In the genomic region with DNA sequence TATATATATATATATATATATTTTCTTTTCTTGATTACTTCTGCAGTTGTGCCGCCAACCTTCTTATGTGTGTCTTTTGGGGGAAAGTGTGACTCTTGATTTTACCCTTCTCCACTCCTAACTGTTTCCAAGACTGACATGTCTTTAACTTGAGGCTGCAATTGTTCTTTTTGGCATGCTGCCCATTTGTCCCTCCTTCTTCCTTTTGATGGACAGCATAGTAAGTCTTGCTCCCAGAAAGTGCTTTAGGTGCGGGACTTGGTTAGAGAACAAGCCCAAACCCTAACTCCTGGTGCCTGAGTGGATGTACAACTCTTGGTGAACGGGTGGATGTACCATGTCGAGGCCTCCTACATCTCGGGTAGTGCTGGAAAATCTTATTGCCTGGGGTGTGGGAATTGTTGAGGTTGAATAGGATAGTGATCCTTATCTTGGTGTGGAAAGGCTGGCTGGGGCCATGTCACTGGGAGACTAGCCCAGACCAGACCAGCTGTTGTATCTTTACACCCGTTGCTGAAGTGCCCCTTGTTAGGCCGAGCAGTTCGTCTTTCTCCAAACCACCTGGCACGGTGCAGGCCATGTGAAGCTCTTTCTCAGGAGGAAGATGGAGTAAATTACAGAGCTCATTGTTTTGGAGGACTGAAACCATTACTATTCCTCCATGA, we compare ENCODE assay signal across 16 cellular contexts. TPM values are rescaled to one million over a fixed set of nuclear protein-coding genes. Genes with fewer than 3 reads are reported as not detected.
DNase-seq lines count a peak whose midpoint lies in the region; ATAC-seq, FAIRE-seq and TF ChIP-seq lines count a peak whose summit lies in the region.
"Had no signal": no experiment of that assay in that cellular context is flagged by ENCODE, and none has a peak within 500 bp of the region (broad histone marks: within the 10 kb centered on the region; RNA-seq: fewer than 3 reads in every experiment).

No MANE protein-coding gene starts in this region.

- peaks cover 3% of the 10 kb centered on the region for H3K9me3 Mint-ChIP-seq in WTC11
- H3K9me3 Mint-ChIP-seq in osteocyte (ENCODE audit: unreplicated experiment), result no peaks in the 10 kb centered on the region
- H3K9me3 Mint-ChIP-seq: activated CD8-positive, alpha-beta T cell treated with anti-CD3 and anti-CD28 coated beads for 36 hours had no signal

- H3K9me3 ChIP-seq in HepG2 (ENCODE audit: low read length) (no peaks in the 10 kb centered on the region), thyroid gland (no peaks in the 10 kb centered on the region)

- TF ChIP-seq CTCF in WTC11 (IDR thresholded peaks at IDR 0.05) (no peak), osteocyte (IDR thresholded peaks at IDR 0.05) (no peak), HepG2 (CRISPR knock-in tag; IDR thresholded peaks at IDR 0.05) (no peak), thyroid gland (IDR thresholded peaks at IDR 0.05) (no peak)

- DNase-seq in DMS 273 treated with DMSO at 0.1 percent for 48 hours (lab: John Stamatoyannopoulos, UW) (peak; percentile 77), NCI-H2029 treated with DMSO at 0.1 percent for 48 hours (lab: John Stamatoyannopoulos, UW) (peak; percentile 51), WTC11 (ENCODE audit: low spot score) (no peak), osteocyte (ENCODE audit: extremely low spot score, unreplicated experiment) (no peak), cerebellar nuclear complex (lab: John Stamatoyannopoulos, UW) (no peak), HepG2 (ENCODE audit: low spot score) (no peak), thyroid gland (no peak)
- DNase-seq: activated CD8-positive, alpha-beta T cell treated with anti-CD3 and anti-CD28 coated beads for 36 hours; activated naive CD8-positive, alpha-beta T cell treated with anti-CD3 and anti-CD28 coated beads, Interleukin-2, amount 10 ng/mL, durations not matched to agents 7 days and 5 days; caudate nucleus; DMS79; KBM-7; NCI-H1105 treated with DMSO at 0.1 percent for 48 hours; NCI-H526; stimulated activated CD4-positive, alpha-beta T cell treated with anti-CD3 and anti-CD28 coated beads, Interleukin-4, amount 100 ng/mL, for 4 hours had no signal

- H3K4me1 Mint-ChIP-seq in WTC11, result peaks cover 53% of the 10 kb centered on the region
- peaks cover 68% of the 10 kb centered on the region for H3K4me1 Mint-ChIP-seq in osteocyte (ENCODE audit: unreplicated experiment)
- H3K4me1 Mint-ChIP-seq: activated naive CD8-positive, alpha-beta T cell treated with anti-CD3 and anti-CD28 coated beads, Interleukin-2, amount 10 ng/mL, durations not matched to agents 7 days and 5 days had no signal

- H3K4me3 Mint-ChIP-seq in WTC11 (no peak overlapping the region), osteocyte (ENCODE audit: unreplicated experiment) (no peak overlapping the region)
- H3K4me3 Mint-ChIP-seq: activated CD8-positive, alpha-beta T cell treated with anti-CD3 and anti-CD28 coated beads for 36 hours; activated naive CD8-positive, alpha-beta T cell treated with anti-CD3 and anti-CD28 coated beads, Interleukin-2, amount 10 ng/mL, durations not matched to agents 7 days and 5 days had no signal

- no peak for TF ChIP-seq RAD21 in HepG2 (CRISPR knock-in tag; IDR thresholded peaks at IDR 0.05)

- peaks cover 87% of the 10 kb centered on the region for H3K79me2 ChIP-seq in HepG2 (ENCODE audit: insufficient read depth, low read length)

- H3K4me2 ChIP-seq in HepG2 (ENCODE audit: low read depth, low read length), result no peak overlapping the region

- no peak for FAIRE-seq in HepG2 (lab: Jason Lieb, UNC)

- no peak for TF ChIP-seq POLR2A in HepG2 (IDR thresholded peaks at IDR 0.05; ENCODE audit: insufficient read depth in 1 of 2, low read depth in 2 of 2, low read length in 2 of 2)
- TF ChIP-seq POLR2A in thyroid gland (IDR thresholded peaks at IDR 0.05), result no peak

- H3K27me3 Mint-ChIP-seq in WTC11 (ENCODE audit: low read depth), result no peaks in the 10 kb centered on the region
- H3K27me3 Mint-ChIP-seq in osteocyte (ENCODE audit: unreplicated experiment), result no peaks in the 10 kb centered on the region

- BruUV-seq in HepG2 (replicated peaks; lab: Mats Ljungman, UMichigan), result no TSS peak

- H4K20me1 ChIP-seq in HepG2 (ENCODE audit: insufficient read depth, low read length), result peaks cover 90% of the 10 kb centered on the region

- H3K27ac ChIP-seq in HepG2 (ENCODE audit: extremely low read length, insufficient read depth, low read length) (no peak overlapping the region), thyroid gland (no peak overlapping the region)

- TF ChIP-seq EP300 in HepG2 (IDR thresholded peaks at IDR 0.05; ENCODE audit: low read depth in 2 of 2, low read length in 2 of 2), result no peak
- TF ChIP-seq EP300 in HepG2 (CRISPR knock-in tag; IDR thresholded peaks at IDR 0.05; ENCODE audit: borderline replicate concordance), result no peak

- H3K36me3 Mint-ChIP-seq in WTC11, result peaks cover 62% of the 10 kb centered on the region
- H3K36me3 Mint-ChIP-seq in osteocyte (ENCODE audit: unreplicated experiment), result peaks cover 45% of the 10 kb centered on the region
- H3K36me3 Mint-ChIP-seq: activated naive CD8-positive, alpha-beta T cell treated with anti-CD3 and anti-CD28 coated beads, Interleukin-2, amount 10 ng/mL, durations not matched to agents 7 days and 5 days had no signal

- no peaks in the 10 kb centered on the region for H3K27me3 ChIP-seq in HepG2 (ENCODE audit: control insufficient read depth in 1 of 2, insufficient read depth in 2 of 2, low read length in 2 of 2)
- H3K27me3 ChIP-seq in thyroid gland, result no peaks in the 10 kb centered on the region

- intact Hi-C loops in HepG2 (cut with micrococcal nuclease; ENCODE audit: unreplicated experiment) (no loop called here), thyroid gland (cut with DNase I) (no loop called here)

- POLR2A ChIA-PET in WTC11 (lab: Charles Lee), result interaction anchor here (1.1 kb wide), 1 partner anchor 16 kb away, joined by 3 read pairs; a partner anchor contains a TSS
- POLR2A ChIA-PET in HepG2 (lab: Yijun Ruan, JAX), result interaction anchor here (1.0 kb wide), 1 partner anchor 8 kb away, joined by 3 read pairs; no protein-coding TSS in a partner anchor

- in situ Hi-C loops in HepG2 (cut with HindIII; ENCODE audit: extremely low pct_ligation_motif_present, low pct_unique_long_range_greater_than_20kb), result no loop called here

- peak overlapping the region; percentile 41 for H3K27ac Mint-ChIP-seq in WTC11
- peak overlapping the region; percentile 32 for H3K27ac Mint-ChIP-seq in osteocyte (ENCODE audit: unreplicated experiment)
- H3K27ac Mint-ChIP-seq: activated CD8-positive, alpha-beta T cell treated with anti-CD3 and anti-CD28 coated beads for 36 hours; activated naive CD8-positive, alpha-beta T cell treated with anti-CD3 and anti-CD28 coated beads, Interleukin-2, amount 10 ng/mL, durations not matched to agents 7 days and 5 days had no signal

- H3K9ac ChIP-seq in HepG2 (ENCODE audit: insufficient read depth, low read depth, low read length), result no peak overlapping the region

- H3K36me3 ChIP-seq in HepG2 (replicated peaks in 1 of 2; ENCODE audit: control insufficient read depth in 1 of 2, insufficient read depth in 2 of 2, low read length in 2 of 2) (peaks cover 15 to 54% of the 10 kb centered on the region in 2 experiments), thyroid gland (no peaks in the 10 kb centered on the region)

- H3K4me3 ChIP-seq in HepG2 (replicated peaks in 1 of 3; ENCODE audit: insufficient read depth in 1 of 3, low read depth in 2 of 3, low read length in 3 of 3) (no peak overlapping the region), thyroid gland (replicated peaks in 1 of 3) (no peak overlapping the region)

- CTCF ChIA-PET in WTC11 (lab: Charles Lee), result no interaction called here
- CTCF ChIA-PET in HepG2 (lab: Yijun Ruan, JAX; ENCODE audit: low intra/inter-chr PET ratio, low total read pairs), result no interaction called here

- H3K4me1 ChIP-seq in HepG2 (ENCODE audit: insufficient read depth, low read length), result peaks cover 69% of the 10 kb centered on the region
- H3K4me1 ChIP-seq in thyroid gland, result peaks cover 29 to 45% of the 10 kb centered on the region in 2 donors

- 95% methylated on average over 6 of the region's 9 CpGs for WGBS in HepG2 (ENCODE audit: low lambda C conversion rate)
- WGBS in thyroid gland, 2 donors, result 89 to 90% methylated on average over 9 of the region's 9 CpGs

- ATAC-seq in WTC11 (no peak), HepG2 (no peak), GM18858 (IDR thresholded peaks at IDR 0.05; ENCODE audit: unreplicated experiment) (no peak)
- ATAC-seq: activated CD8-positive, alpha-beta T cell treated with anti-CD3 and anti-CD28 coated beads for 36 hours had no signal

- H2AFZ ChIP-seq in HepG2 (ENCODE audit: low read length), result no peak overlapping the region

TF ChIP-seq in WTC11, 78 proteins besides CTCF, POLR2A, EP300 and RAD21 (continues in another document):
- no peak for TF ChIP-seq ZNF317 (CRISPR knock-in tag; IDR thresholded peaks at IDR 0.05; ENCODE audit: borderline replicate concordance, low read depth)

TF ChIP-seq in HepG2, 621 proteins besides CTCF, POLR2A, EP300 and RAD21 (continues in another document):
- no peak for TF ChIP-seq NPAS2 (CRISPR knock-in tag; IDR thresholded peaks at IDR 0.05; ENCODE audit: borderline replicate concordance)

RNA-seq across cellular contexts. Expression of a gene that starts 16.3 kb away (rescaled TPM):
- total RNA-seq in WTC11 (2021), result 44.5 to 51.4 TPM (median 51.1 TPM) in 3 replicates
- 86.9 and 88.2 TPM in 2 replicates for total RNA-seq in osteocyte
- total RNA-seq in HepG2 (2016; rRNA removed; fragmentation: Illumina TruSeq; extraction: Trizol), result 3.5 and 3.9 TPM in 2 replicates
- total RNA-seq in HepG2 (2016; cell fraction: cytosol; rRNA removed; fragmentation: Illumina TruSeq; extraction: Trizol; ENCODE audit: low read depth), result 0.79 and 0.81 TPM in 2 replicates
- 2.8 and 2.9 TPM in 2 replicates for total RNA-seq in HepG2 (2016; cell fraction: insoluble cytoplasmic fraction; rRNA removed; fragmentation: Illumina TruSeq; extraction: Trizol)
- 2.6 and 2.9 TPM in 2 replicates for total RNA-seq in HepG2 (2016; cell fraction: membrane; rRNA removed; fragmentation: Illumina TruSeq; extraction: Trizol)
- 16.4 and 18.5 TPM in 2 replicates for total RNA-seq in HepG2 (2016; cell fraction: nucleus; rRNA removed; fragmentation: Illumina TruSeq; extraction: Trizol)
- 13.7 and 14.5 TPM in 2 replicates for polyA plus RNA-seq in HepG2 (2011; rRNA removed)
- 3.7 and 4.1 TPM in 2 replicates for polyA plus RNA-seq in HepG2 (2011; cell fraction: cytosol; rRNA removed)
- 43.1 and 52.5 TPM in 2 replicates for polyA plus RNA-seq in HepG2 (2011; cell fraction: nucleus; rRNA removed)
- polyA plus RNA-seq in HepG2 (2012), result 20.4 and 29.8 TPM in 2 replicates
- 0.61 and 0.64 TPM in 2 replicates for polyA plus RNA-seq in HepG2 (2016; cell fraction: cytosol; fragmentation: Illumina TruSeq; extraction: Trizol; ENCODE audit: low read depth)
- 8.5 and 14.1 TPM in 2 replicates for polyA plus RNA-seq in HepG2 (2016; cell fraction: insoluble cytoplasmic fraction; fragmentation: Illumina TruSeq; extraction: Trizol; ENCODE audit: low read depth)
- polyA plus RNA-seq in HepG2 (2016; cell fraction: membrane; fragmentation: Illumina TruSeq; extraction: Trizol; ENCODE audit: low read depth), result 2.6 and 3.5 TPM in 2 replicates
- 25.0 and 27.3 TPM in 2 replicates for polyA plus RNA-seq in HepG2 (2016; cell fraction: nucleus; fragmentation: Illumina TruSeq; extraction: Trizol; ENCODE audit: insufficient read depth, low read depth)
- polyA minus RNA-seq in HepG2 (2011; rRNA and poly(A)+ RNA removed; ENCODE audit: low replicate concordance), result 13.5 and 39.4 TPM in 2 replicates
- polyA minus RNA-seq in HepG2 (2011; cell fraction: cytosol; rRNA and poly(A)+ RNA removed), result 13.6 and 18.3 TPM in 2 replicates
- polyA minus RNA-seq in HepG2 (2011; cell fraction: nucleus; rRNA and poly(A)+ RNA removed), result 74.9 and 75.2 TPM in 2 replicates
- 10 to 100 TPM; 16.2 to 67.1 (median 25.3) TPM for total RNA-seq in thyroid gland

Comparison
In these comparisons a context has a peak if more than half of its experiments do, and no peak if none do; other contexts are left out.
1. DNase-seq: peak in DMS 273 treated with DMSO at 0.1 percent for 48 hours (single experiment) and NCI-H2029 treated with DMSO at 0.1 percent for 48 hours (single experiment); none in WTC11 (single experiment), osteocyte (single experiment), cerebellar nuclear complex (0 of 2), HepG2 (single experiment) and thyroid gland (0 of 2).